8 cellular contexts compared by ENCODE assay signal in genomic region chr14:81435578-81436295, GRCh38. TPM values are rescaled to one million over a fixed set of nuclear protein-coding genes. Genes with fewer than 3 reads are reported as not detected.
DNase-seq lines count a peak whose midpoint lies in the region; ATAC-seq and TF ChIP-seq lines count a peak whose summit lies in the region.

No MANE protein-coding gene starts in this region.

- H3K4me3 Mint-ChIP-seq in Caco-2 (ENCODE audit: unreplicated experiment), result peak overlapping the region; percentile 95

- H3K9me3 ChIP-seq in Caco-2 (no peaks in the 10 kb centered on the region), HUES48 (ENCODE audit: control insufficient read depth, insufficient read depth, low read length) (no peaks in the 10 kb centered on the region), SJCRH30 (replicated peaks) (no peaks in the 10 kb centered on the region), iPS-18c (ENCODE audit: control insufficient read depth, insufficient read depth, low read length) (no peaks in the 10 kb centered on the region), gastrocnemius medialis (no peaks in the 10 kb centered on the region)

- intact Hi-C loops in Caco-2 (cut with micrococcal nuclease; ENCODE audit: unreplicated experiment), result loop anchor here (1.0 to 5.0 kb wide), 6 partner anchors 18 to 215 kb away; partner anchors contain the start of genes GTF2A1 and STON2
- intact Hi-C loops in gastrocnemius medialis (cut with DNase I; ENCODE audit: low total_unique reads), result loop anchor here (5.0 kb wide), 1 partner anchor 33 kb away; the partner anchor contains the start of gene STON2

- H3K9me3 Mint-ChIP-seq in Caco-2 (ENCODE audit: unreplicated experiment), result no peaks in the 10 kb centered on the region

- POLR2A ChIA-PET in Caco-2 (lab: Charles Lee), result interaction anchor here (0.7 to 1.9 kb wide), 3 partner anchors 98 to 215 kb away, joined by 3 to 11 read pairs (median 3); partner anchors contain the start of gene GTF2A1

- TF ChIP-seq CTCF in Caco-2 (IDR thresholded peaks at IDR 0.05; ENCODE audit: insufficient read depth in 1 of 2, low read depth in 1 of 2, low read length in 1 of 2, severe bottlenecking in 1 of 2, unreplicated experiment in 1 of 2) (peak in 1 of 2 experiments; percentile 0), gastrocnemius medialis (IDR thresholded peaks at IDR 0.05 in 4 of 5, conservative IDR thresholded peaks at IDR 0.05 in 1 of 5) (no peak)

- H3K36me3 ChIP-seq in Caco-2 (ENCODE audit: control insufficient read depth, insufficient read depth, low read length), result no peaks in the 10 kb centered on the region
- H3K36me3 ChIP-seq in HUES48 (ENCODE audit: control insufficient read depth, insufficient read depth, low read length), result no peaks in the 10 kb centered on the region
- H3K36me3 ChIP-seq in SJCRH30, result no peaks in the 10 kb centered on the region
- H3K36me3 ChIP-seq in gastrocnemius medialis, result no peaks in the 10 kb centered on the region

- in situ Hi-C loops in T47D (cut with HindIII; ENCODE audit: low pct_unique_long_range_greater_than_20kb, low sequenced_read_pairs) (no loop called here), gastrocnemius medialis (cut with MboI; ENCODE audit: low sequenced_read_pairs in 4 of 4) (no loop called here)

- H3K4me1 ChIP-seq in Caco-2, result no peaks in the 10 kb centered on the region
- peaks cover 25% of the 10 kb centered on the region for H3K4me1 ChIP-seq in HUES48 (ENCODE audit: control insufficient read depth, insufficient read depth, low read length)
- peaks cover 9% of the 10 kb centered on the region for H3K4me1 ChIP-seq in SJCRH30
- H3K4me1 ChIP-seq in gastrocnemius medialis, result peaks cover 28 to 29% of the 10 kb centered on the region in 2 donors

- peak; percentile 76 to 79 for DNase-seq in Caco-2
- peak; percentile 56 to 67 for DNase-seq in SJCRH30
- peak; percentile 37 to 48 for DNase-seq in T47D (ENCODE audit: low read depth in 1 of 2, low spot score in 1 of 2)
- peak; percentile 20 to 54 for DNase-seq in gastrocnemius medialis

- peaks cover 27% of the 10 kb centered on the region for H3K4me1 Mint-ChIP-seq in Caco-2 (ENCODE audit: low read depth, unreplicated experiment)

- ATAC-seq in GM21423 (IDR thresholded peaks at IDR 0.05; ENCODE audit: unreplicated experiment) (peak; percentile 41), gastrocnemius medialis (peak; percentile 53 to 60), GM18520 (IDR thresholded peaks at IDR 0.05; ENCODE audit: unreplicated experiment) (no peak)

- TF ChIP-seq POLR2A in gastrocnemius medialis (IDR thresholded peaks at IDR 0.05), result peak in 1 of 2 donors; percentile 31

- peaks cover 14% of the 10 kb centered on the region for H3K36me3 Mint-ChIP-seq in Caco-2 (ENCODE audit: insufficient read depth, unreplicated experiment)

- H3K27me3 ChIP-seq in Caco-2 (replicated peaks; ENCODE audit: control insufficient read depth, insufficient read depth, low read length), result no peaks in the 10 kb centered on the region
- H3K27me3 ChIP-seq in HUES48 (ENCODE audit: control insufficient read depth, insufficient read depth, low read length), result peaks cover 34% of the 10 kb centered on the region
- H3K27me3 ChIP-seq in SJCRH30, result no peaks in the 10 kb centered on the region
- no peaks in the 10 kb centered on the region for H3K27me3 ChIP-seq in gastrocnemius medialis

- CTCF ChIA-PET in Caco-2 (lab: Charles Lee), result interaction anchor here (1.0 to 2.6 kb wide), 6 partner anchors 132 to 217 kb away, joined by 3 to 18 read pairs (median 4); partner anchors contain the start of gene GTF2A1

- H3K4me3 ChIP-seq in Caco-2 (ENCODE audit: low read depth, low read length), result peak overlapping the region; percentile 79
- H3K4me3 ChIP-seq in HUES48 (ENCODE audit: low read depth, low read length), result peak overlapping the region; percentile 88
- peak overlapping the region; percentile 70 for H3K4me3 ChIP-seq in SJCRH30
- H3K4me3 ChIP-seq in iPS-18c (ENCODE audit: insufficient read depth, low read depth, low read length), result peak overlapping the region; percentile 56
- peak overlapping the region; percentile 78 to 93 (median 82) for H3K4me3 ChIP-seq in gastrocnemius medialis

- no peaks in the 10 kb centered on the region for H3K27me3 Mint-ChIP-seq in Caco-2 (ENCODE audit: insufficient read depth, unreplicated experiment)

- no peak overlapping the region; the same call in 1 of the 2 replicates for H3K9ac ChIP-seq in HUES48 (ENCODE audit: low read depth, low read length)

- H3K27ac ChIP-seq in HUES48 (ENCODE audit: low read depth, low read length), result no peak overlapping the region
- H3K27ac ChIP-seq in SJCRH30, result no peak overlapping the region
- peak overlapping the region; percentile 80 to 87 (median 84) for H3K27ac ChIP-seq in gastrocnemius medialis

- peak overlapping the region; percentile 66 for H3K27ac Mint-ChIP-seq in Caco-2 (ENCODE audit: unreplicated experiment)

- no TSS peak for BruUV-seq in Caco-2 (replicated peaks; lab: Mats Ljungman, UMichigan)

RNA-seq across cellular contexts. Expression of gene STON2, which starts 35.6 kb away (rescaled TPM):
- total RNA-seq in Caco-2 (2022), result 37.1 and 43.5 TPM in 2 replicates
- total RNA-seq in SJCRH30 (2014; rRNA removed; shearing (Covaris generic)), result 26.2 and 27.4 TPM in 2 replicates
- 100 to 1,000 TPM in 3 of 4 donors, 10 to 100 TPM in 1; 60.2 to 198 (median 161) TPM for total RNA-seq in gastrocnemius medialis

Comparison
In these comparisons a context has a peak if more than half of its experiments do, and no peak if none do; other contexts are left out.
1. H3K27ac ChIP-seq: peak in gastrocnemius medialis (4 of 4); none in HUES48 (single experiment) and SJCRH30 (single experiment).
2. Peak in every context shown above with its lines, with median percentiles within 50 percentile points of each other: DNase-seq and H3K4me3 ChIP-seq.